In genomic region chr10:33733058-33733457, GRCh38 we compare ENCODE assay signal across 29 cellular contexts.
"Had no signal": no experiment of that assay in that cellular context is flagged by ENCODE, and none has a peak within 500 bp of the region (broad histone marks: within the 10 kb centered on the region; RNA-seq: fewer than 3 reads in every experiment).

No MANE protein-coding gene starts in this region.

- H3K36me3 ChIP-seq: neutrophil, pancreas, spleen, suprapubic skin, tibial nerve, upper lobe of left lung, vagina had no signal

- H3K4me1 Mint-ChIP-seq: neural crest cell; stimulated activated memory B cell treated with anti-CD40 and anti-IgM and Interleukin-4, amounts not matched to agents 10 μg/mL and 1 μg/mL and 100 μg/mL, for 72 hours; stimulated activated naive CD8-positive, alpha-beta T cell treated with anti-CD3 and anti-CD28 coated beads, Interleukin-15, amount 100 ng/mL, for 72 hours had no signal

- H3K9me3 ChIP-seq: neutrophil, pancreas, psoas muscle, spleen, testis, tibial nerve, upper lobe of left lung, vagina had no signal

- H3K36me3 Mint-ChIP-seq: naive thymus-derived CD4-positive, alpha-beta T cell; natural killer cell; stimulated activated memory B cell treated with anti-CD40 and anti-IgM and Interleukin-4, amounts not matched to agents 10 μg/mL and 1 μg/mL and 100 μg/mL, for 72 hours had no signal

- H3K4me3 ChIP-seq: pancreas, psoas muscle, skin epidermis, smooth muscle cell, spleen, suprapubic skin, testis, tibial nerve, upper lobe of left lung, vagina had no signal

- H3K9me3 Mint-ChIP-seq: natural killer cell; stimulated activated naive CD8-positive, alpha-beta T cell treated with anti-CD3 and anti-CD28 coated beads, Interleukin-15, amount 100 ng/mL, for 72 hours had no signal

- H3K27me3 ChIP-seq: neutrophil, pancreas, spleen, suprapubic skin, testis, tibial nerve, upper lobe of left lung, vagina had no signal

- H3K27ac Mint-ChIP-seq: naive thymus-derived CD4-positive, alpha-beta T cell; progenitor cell of endocrine pancreas; stimulated activated memory B cell treated with anti-CD40 and anti-IgM and Interleukin-4, amounts not matched to agents 10 μg/mL and 1 μg/mL and 100 μg/mL, for 72 hours; stimulated activated naive CD8-positive, alpha-beta T cell treated with anti-CD3 and anti-CD28 coated beads, Interleukin-15, amount 100 ng/mL, for 72 hours had no signal

- H3K27ac ChIP-seq: neutrophil, pancreas, psoas muscle, skin epidermis, spleen, suprapubic skin, testis, tibial nerve, upper lobe of left lung, vagina had no signal

- H3K4me2 ChIP-seq: smooth muscle cell had no signal

- DNase-seq: naive thymus-derived CD4-positive, alpha-beta T cell; natural killer cell; nephron progenitor cell; nucleus accumbens; pancreas; psoas muscle; right cardiac atrium; spleen; stimulated activated CD4-positive, alpha-beta T cell treated with anti-CD3 and anti-CD28 coated beads, Interleukin-12 subunit alpha, Interleukin-12 subunit beta, amount 100 ng/mL, for 4 hours; stimulated activated CD4-positive, alpha-beta T cell treated with anti-CD3 and anti-CD28 coated beads, Interleukin-1b, Interleukin-23, amount 100 ng/mL, for 48 hours; stimulated activated CD4-positive, alpha-beta T cell treated with anti-CD3 and anti-CD28 coated beads, Interleukin-4, amount 100 ng/mL, for 1 hour; stimulated activated CD4-positive, alpha-beta T cell treated with anti-CD3 and anti-CD28 coated beads, Interleukin-4, amount 100 ng/mL, for 4 hours; stimulated activated CD8-positive, alpha-beta memory T cell treated with anti-CD3 and anti-CD28 coated beads, Interleukin-4, amount 100 ng/mL, for 48 hours; stimulated activated naive CD4-positive, alpha-beta T cell; stimulated activated naive CD8-positive, alpha-beta T cell treated with anti-CD3 and anti-CD28 coated beads, Interleukin-15, amount 100 ng/mL, for 72 hours; stimulated activated naive CD8-positive, alpha-beta T cell treated with anti-CD3 and anti-CD28 coated beads, Interleukin-15, Interleukin-2, amounts not matched to agents 100 U/mL and 50 U/mL, for 24 hours; substantia nigra; testis; trophoblast cell had no signal

- H3K27me3 Mint-ChIP-seq: progenitor cell of endocrine pancreas; stimulated activated memory B cell treated with anti-CD40 and anti-IgM and Interleukin-4, amounts not matched to agents 10 μg/mL and 1 μg/mL and 100 μg/mL, for 72 hours had no signal

- H3K4me1 ChIP-seq: spleen, testis, upper lobe of left lung, vagina had no signal

- H3K4me3 Mint-ChIP-seq: naive thymus-derived CD4-positive, alpha-beta T cell; natural killer cell; nephron progenitor cell; neural crest cell; stimulated activated memory B cell treated with anti-CD40 and anti-IgM and Interleukin-4, amounts not matched to agents 10 μg/mL and 1 μg/mL and 100 μg/mL, for 72 hours; stimulated activated naive CD8-positive, alpha-beta T cell treated with anti-CD3 and anti-CD28 coated beads, Interleukin-15, amount 100 ng/mL, for 72 hours had no signal
